ENCODE assay signal across 7 cellular contexts in genomic region chr21:44845418-44846200, GRCh38.
DNase-seq lines count a peak whose midpoint lies in the region; TF ChIP-seq lines count a peak whose summit lies in the region.

No MANE protein-coding gene starts in this region.

- in situ Hi-C loops in brain microvascular endothelial cell (cut with HindIII; ENCODE audit: low pct_ligation_motif_present, low sequenced_read_pairs) = no loop called here

- H3K27ac ChIP-seq in HUES48 (ENCODE audit: low read depth, low read length) = peak overlapping the region; percentile 22
- H3K27ac ChIP-seq in brain microvascular endothelial cell = no peak overlapping the region

- TF ChIP-seq CTCF in GM12873 (IDR thresholded peaks at IDR 0.05; ENCODE audit: insufficient read depth, low read depth, low read length, missing control alignments) (peak; percentile 52), brain microvascular endothelial cell (IDR thresholded peaks at IDR 0.05; ENCODE audit: low read depth, low read length, missing control alignments) (peak; percentile 46)

- no peak overlapping the region for H3K9ac ChIP-seq in HUES48 (ENCODE audit: low read depth, low read length)

- H3K4me3 ChIP-seq in HUES48 (ENCODE audit: low read depth, low read length) = peak overlapping the region; percentile 45
- H3K4me3 ChIP-seq in brain microvascular endothelial cell (ENCODE audit: low read depth, low read length) = peak overlapping the region; percentile 33

- H3K36me3 ChIP-seq in HUES48 (ENCODE audit: control insufficient read depth, insufficient read depth, low read length) (peaks cover 17% of the 10 kb centered on the region), brain microvascular endothelial cell (replicated peaks) (peaks cover 20% of the 10 kb centered on the region)

- no peaks in the 10 kb centered on the region for H3K9me3 ChIP-seq in HUES48 (ENCODE audit: control insufficient read depth, insufficient read depth, low read length)

- H3K27me3 ChIP-seq in HUES48 (ENCODE audit: control insufficient read depth, insufficient read depth, low read length) = no peaks in the 10 kb centered on the region
- H3K27me3 ChIP-seq in brain microvascular endothelial cell (replicated peaks) = peaks cover 19% of the 10 kb centered on the region

- peak in 4 of 5 donors; percentile 34 to 50 (median 38) for DNase-seq in T-helper 1 cell
- no peak for DNase-seq in brain microvascular endothelial cell
- DNase-seq in iPS-NIHi11 (ENCODE audit: low spot score) = peak; percentile 92
- DNase-seq in stimulated activated CD4-positive, alpha-beta T cell treated with anti-CD3 and anti-CD28 coated beads, Interleukin-12 subunit alpha, Interleukin-12 subunit beta, amount 100 ng/mL, for 48 hours (ENCODE audit: low read depth in 2 of 3, low spot score in 1 of 3) = peak; percentile 39 to 65 (median 50)
- no peak for DNase-seq in cortex of kidney (lab: John Stamatoyannopoulos, UW)

- H3K4me1 ChIP-seq in HUES48 (ENCODE audit: control insufficient read depth, insufficient read depth, low read length) = 0 out of 2 replicates have a peak, but pooled peaks cover 5% of the 10 kb centered on the region

Comparison
In these comparisons a context has a peak if more than half of its experiments do, and no peak if none do; other contexts are left out.
1. DNase-seq: peak in T-helper 1 cell (4 of 5), iPS-NIHi11 (single experiment) and stimulated activated CD4-positive, alpha-beta T cell treated with anti-CD3 and anti-CD28 coated beads, Interleukin-12 subunit alpha, Interleukin-12 subunit beta, amount 100 ng/mL, for 48 hours (3 of 3); none in brain microvascular endothelial cell (single experiment) and cortex of kidney (single experiment).